7 cellular contexts compared by ENCODE assay signal in genomic region chr2:73981081-73981968, GRCh38. TPM values are rescaled to one million over a fixed set of nuclear protein-coding genes. Genes with fewer than 3 reads are reported as not detected.
DNase-seq lines count a peak whose midpoint lies in the region; ATAC-seq and TF ChIP-seq lines count a peak whose summit lies in the region.

No MANE protein-coding gene starts in this region.

- in situ Hi-C loops in SK-MEL-5 (cut with HindIII; ENCODE audit: low pct_unique_long_range_greater_than_20kb, low sequenced_read_pairs) = no loop called here

- CTCF ChIA-PET in HEK293 (lab: Yijun Ruan, JAX) = interaction anchor here (0.8 kb wide), 1 partner anchor 157 kb away, joined by 3 read pairs; no protein-coding TSS in a partner anchor

- no peak for ATAC-seq in GM18520 (IDR thresholded peaks at IDR 0.05; ENCODE audit: unreplicated experiment)

- DNase-seq in SK-MEL-5 (ENCODE audit: low read depth, low spot score) (peak; percentile 48), caudate nucleus (lab: John Stamatoyannopoulos, UW) (no peak)

- H3K4me3 ChIP-seq in GM08714 (ENCODE audit: low read length) (peak overlapping the region; percentile 81), HEK293 (ENCODE audit: low read depth, low read length) (peak overlapping the region; percentile 32), duodenal mucosa (ENCODE audit: low read depth in 1 of 2, low read length in 2 of 2) (peak overlapping the region; percentile 63 to 68), mucosa of stomach (ENCODE audit: low read length) (peak overlapping the region; percentile 67)

- H3K4me1 ChIP-seq in HEK293 (ENCODE audit: control insufficient read depth, insufficient read depth, low read length) (peaks cover 18% of the 10 kb centered on the region), duodenal mucosa (ENCODE audit: control insufficient read depth in 1 of 2, insufficient read depth in 2 of 2, low read length in 2 of 2) (peaks cover 48 to 56% of the 10 kb centered on the region in 2 donors), mucosa of stomach (ENCODE audit: control insufficient read depth, insufficient read depth, low read length) (peaks cover 44% of the 10 kb centered on the region)

- TF ChIP-seq CTCF in HEK293 (tag by site-specific recombination; IDR thresholded peaks at IDR 0.05) = peak; percentile 63; the same call in 1 of the 2 replicates

- peak overlapping the region; percentile 47 to 52 for H3K9ac ChIP-seq in duodenal mucosa (ENCODE audit: low read depth in 1 of 2, low read length in 2 of 2)
- peak overlapping the region; percentile 64 for H3K9ac ChIP-seq in mucosa of stomach (ENCODE audit: low read length)

- H3K9me3 ChIP-seq in HEK293 (ENCODE audit: control insufficient read depth, insufficient read depth, low read depth, low read length) (no peaks in the 10 kb centered on the region), duodenal mucosa (ENCODE audit: control insufficient read depth in 1 of 2, low read length in 2 of 2) (no peaks in the 10 kb centered on the region), mucosa of stomach (ENCODE audit: control insufficient read depth, low read length) (no peaks in the 10 kb centered on the region)

- H3K27ac ChIP-seq in HEK293 (ENCODE audit: extremely low read depth, low read depth, low read length) = no peak overlapping the region; the same call in 1 of the 2 replicates
- H3K27ac ChIP-seq in duodenal mucosa (ENCODE audit: low read depth, low read length) = no peak overlapping the region
- H3K27ac ChIP-seq in caudate nucleus (ENCODE audit: low read depth, low read length) = no peak overlapping the region

- POLR2A ChIA-PET in HEK293 (lab: Yijun Ruan, JAX) = interaction anchor here (0.5 to 2.2 kb wide), 5 partner anchors 10 to 218 kb away, joined by 3 to 8 read pairs (median 5); partner anchors contain the start of gene STAMBP

- peaks cover 0 to 3% of the 10 kb centered on the region in 2 experiments; a peak in 1 of 3 replicates for H3K36me3 ChIP-seq in HEK293 (ENCODE audit: control insufficient read depth in 2 of 2, insufficient read depth in 1 of 2, low read length in 2 of 2)
- H3K36me3 ChIP-seq in duodenal mucosa (ENCODE audit: control insufficient read depth in 1 of 2, insufficient read depth in 2 of 2, low read length in 2 of 2) = no peaks in the 10 kb centered on the region
- H3K36me3 ChIP-seq in mucosa of stomach (ENCODE audit: control insufficient read depth, insufficient read depth, low read length) = no peaks in the 10 kb centered on the region

- H3K27me3 ChIP-seq in duodenal mucosa (ENCODE audit: control insufficient read depth in 1 of 2, insufficient read depth in 2 of 2, low read length in 2 of 2) = no peaks in the 10 kb centered on the region
- no peaks in the 10 kb centered on the region for H3K27me3 ChIP-seq in mucosa of stomach (ENCODE audit: control insufficient read depth, insufficient read depth, low read length)

TF ChIP-seq in HEK293, 187 proteins besides CTCF, POLR2A, EP300 and RAD21 (continues in another document):
- TF ChIP-seq ZNF692 (tag by site-specific recombination; IDR thresholded peaks at IDR 0.05) = 0 out of 2 replicates have a peak, but pooled peaks have one; percentile 2
- peak; percentile 91 for TF ChIP-seq PRDM10 (tag by site-specific recombination; IDR thresholded peaks at IDR 0.05)
- TF ChIP-seq ZBTB26 (tag by site-specific recombination; optimal IDR thresholded peaks at IDR 0.05) = peak; percentile 24
- no peak for TF ChIP-seq HOXA7 (CRISPR knock-in tag; IDR thresholded peaks at IDR 0.05; ENCODE audit: borderline replicate concordance)
- peak; percentile 58; the same call in 1 of the 2 replicates for TF ChIP-seq PATZ1 (tag by site-specific recombination; IDR thresholded peaks at IDR 0.05)
- peak; percentile 99 for TF ChIP-seq ZBTB20 (tag by site-specific recombination; IDR thresholded peaks at IDR 0.05)
- 0 out of 2 replicates have a peak, but pooled peaks have one; percentile 19 for TF ChIP-seq ZBTB17 (tag by site-specific recombination; IDR thresholded peaks at IDR 0.05)
- no peak for TF ChIP-seq ZSCAN18 (tag by site-specific recombination; IDR thresholded peaks at IDR 0.05)
- no peak for TF ChIP-seq ZNF777 (tag by site-specific recombination; IDR thresholded peaks at IDR 0.05; ENCODE audit: borderline replicate concordance)
- peak; percentile 84 for TF ChIP-seq ZBTB8A (tag by site-specific recombination; IDR thresholded peaks at IDR 0.05)
- no peak for TF ChIP-seq YY2 (tag by site-specific recombination; IDR thresholded peaks at IDR 0.05)

RNA-seq across cellular contexts. Expression of gene TET3, which starts 3.4 kb away (rescaled TPM):
- total RNA-seq in SK-MEL-5 (2014; rRNA removed; shearing (Covaris generic)) = 2.6 and 2.7 TPM in 2 replicates
- polyA plus RNA-seq in SK-MEL-5 (2015; cell fraction: cytosol; rRNA removed) = 2.9 and 4.5 TPM in 2 replicates
- 15.8 and 16.4 TPM in 2 replicates for polyA plus RNA-seq in SK-MEL-5 (2015; cell fraction: nucleus; rRNA removed)

RNA-seq across cellular contexts. Expression of gene DGUOK, which starts 54.6 kb away (rescaled TPM):
- total RNA-seq in SK-MEL-5 (2014; rRNA removed; shearing (Covaris generic)) = 74.9 and 82.4 TPM in 2 replicates
- polyA plus RNA-seq in SK-MEL-5 (2015; cell fraction: cytosol; rRNA removed) = 87.7 and 92.2 TPM in 2 replicates
- polyA plus RNA-seq in SK-MEL-5 (2015; cell fraction: nucleus; rRNA removed) = 55.8 and 57.2 TPM in 2 replicates
